8 cellular contexts compared by ENCODE assay signal in the genomic region with DNA sequence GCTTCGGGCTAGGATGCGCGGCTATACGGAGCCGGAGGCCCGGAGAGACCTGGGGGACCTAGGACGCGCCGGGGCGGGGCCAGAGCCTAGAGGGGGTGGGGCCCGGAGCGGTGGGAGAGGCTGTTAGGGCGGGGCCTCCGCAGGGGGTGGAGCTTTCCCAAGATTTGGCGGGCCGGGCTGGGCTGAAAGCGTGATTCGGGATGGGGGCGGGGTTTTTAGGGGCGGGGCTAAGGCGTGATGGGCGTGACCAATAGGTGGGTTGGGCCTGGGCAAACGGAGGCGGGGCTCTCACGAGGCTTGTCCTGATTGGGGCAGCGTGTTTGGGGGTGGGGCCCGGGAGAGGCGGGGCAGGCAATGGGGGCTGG. TPM values are rescaled to one million over a fixed set of nuclear protein-coding genes. Genes with fewer than 3 reads are reported as not detected.
DNase-seq lines count a peak whose midpoint lies in the region; ATAC-seq and TF ChIP-seq lines count a peak whose summit lies in the region.

No MANE protein-coding gene starts in this region.

- TF ChIP-seq CTCF in AG04450 (IDR thresholded peaks at IDR 0.05; ENCODE audit: low read depth, low read length): no peak

- POLR2A ChIA-PET in AG04450 (lab: Yijun Ruan, JAX): interaction anchor here (0.5 to 1.9 kb wide), 15 partner anchors 12 to 1428 kb away, joined by 3 to 21 read pairs (median 6); partner anchors contain the start of genes ANGPTL4, FBXL12, HNRNPM and MARCHF2

- peak overlapping the region; percentile 73 for H3K27ac ChIP-seq in AG04450 (ENCODE audit: low read depth, low read length)

- H3K9me3 ChIP-seq in AG04450 (ENCODE audit: control insufficient read depth, insufficient read depth, low read length): no peaks in the 10 kb centered on the region; the same call in 1 of the 2 replicates

- peak overlapping the region; percentile 79 for H3K4me3 ChIP-seq in AG04450 (ENCODE audit: low read depth, low read length)

- H3K27me3 ChIP-seq in AG04450 (ENCODE audit: control insufficient read depth, insufficient read depth, low read length): no peaks in the 10 kb centered on the region

- DNase-seq in AG04450 (ENCODE audit: low read depth, low spot score): peak; percentile 84
- DNase-seq in NCI-H2227 treated with DMSO at 0.1 percent for 48 hours (lab: John Stamatoyannopoulos, UW): peak; percentile 76
- DNase-seq in central memory CD4-positive, alpha-beta T cell: peak; percentile 87
- DNase-seq in islet precursor cell: peak; percentile 97
- DNase-seq in stimulated activated CD4-positive, alpha-beta T cell treated with anti-CD3 and anti-CD28 coated beads, Interleukin-12 subunit alpha, Interleukin-12 subunit beta, amount 100 ng/mL, for 24 hours (ENCODE audit: low read depth in 2 of 2): peak; percentile 87 to 95

- CTCF ChIA-PET in AG04450 (lab: Charles Lee): interaction anchor here (0.6 to 3.9 kb wide), 3 partner anchors 17 to 37 kb away, joined by 3 to 24 read pairs (median 4); partner anchors contain the start of gene MARCHF2

- ATAC-seq in GM18870 (IDR thresholded peaks at IDR 0.05; ENCODE audit: unreplicated experiment): peak; percentile 5
- peak; percentile 33 for ATAC-seq in HG03139 (IDR thresholded peaks at IDR 0.05; ENCODE audit: unreplicated experiment)
- ATAC-seq in activated CD4-positive, CD25-positive, alpha-beta regulatory T cell treated with anti-CD3 and anti-CD28 coated beads, Interleukin-2, amount 50 U/mL, for 24 hours: peak; percentile 37 to 46

RNA-seq across cellular contexts. Expression of gene RAB11B, which starts 0.4 kb away (rescaled TPM):
- 25.3 and 37.6 TPM in 2 replicates for polyA plus RNA-seq in AG04450 (2011; rRNA removed)
- polyA minus RNA-seq in AG04450 (2011; rRNA and poly(A)+ RNA removed): 18.3 and 22.0 TPM in 2 replicates

RNA-seq across cellular contexts. Expression of gene MARCHF2, which starts 22.5 kb away (rescaled TPM):
- polyA plus RNA-seq in AG04450 (2011; rRNA removed): 14.7 and 20.0 TPM in 2 replicates
- 14.4 and 16.5 TPM in 2 replicates for polyA minus RNA-seq in AG04450 (2011; rRNA and poly(A)+ RNA removed)

RNA-seq across cellular contexts. Expression of gene ANGPTL4, which starts 26.6 kb away (rescaled TPM):
- polyA plus RNA-seq in AG04450 (2011; rRNA removed): 1.3 and 1.7 TPM in 2 replicates
- 0.43 and 0.83 TPM in 2 replicates for polyA minus RNA-seq in AG04450 (2011; rRNA and poly(A)+ RNA removed)

RNA-seq across cellular contexts. Expression of gene KANK3, which starts 47.5 kb away (rescaled TPM):
- polyA plus RNA-seq in AG04450 (2011; rRNA removed): 0.07 TPM in 1 of 2 replicates, not detected in the other
- not detected in 2 replicates for polyA minus RNA-seq in AG04450 (2011; rRNA and poly(A)+ RNA removed)

RNA-seq across cellular contexts. Expression of gene HNRNPM, which starts 54.2 kb away (rescaled TPM):
- polyA plus RNA-seq in AG04450 (2011; rRNA removed): 99.6 and 122 TPM in 2 replicates
- polyA minus RNA-seq in AG04450 (2011; rRNA and poly(A)+ RNA removed): 51.2 and 60.4 TPM in 2 replicates

Comparison
In these comparisons a context has a peak if more than half of its experiments do, and no peak if none do; other contexts are left out.
1. Peak in every context shown above with its lines: DNase-seq, ATAC-seq, H3K4me3 ChIP-seq and H3K27ac ChIP-seq.